In genomic region chr17:79953335-79953734, GRCh38 we compare ENCODE assay signal across 18 cellular contexts.
A peak's percentile ranks its signal among the peaks of the same experiment; 100 is the strongest.
DNase-seq lines count a peak whose midpoint lies in the region; ATAC-seq and TF ChIP-seq lines count a peak whose summit lies in the region.
"Had no signal": no experiment of that assay in that cellular context is flagged by ENCODE, and none has a peak within 500 bp of the region (broad histone marks: within the 10 kb centered on the region; RNA-seq: fewer than 3 reads in every experiment).

No MANE protein-coding gene starts in this region.

- no peaks in the 10 kb centered on the region for H3K9me3 Mint-ChIP-seq in GM23338
- H3K9me3 Mint-ChIP-seq: CD8-positive, alpha-beta T cell; T-cell had no signal

- no peak for DNase-seq in GM23338 (ENCODE audit: low spot score)
- no peak for DNase-seq in activated effector memory CD4-positive, alpha-beta T cell treated with anti-CD3 and anti-CD28 coated beads, Interleukin-2, amount 50 U/mL, for 16 hours
- no peak for DNase-seq in stimulated activated naive CD4-positive, alpha-beta T cell treated with Interleukin-2 at 50 U/mL for 16 hours (lab: John Stamatoyannopoulos, UW)
- DNase-seq: ACHN; C1 segment of cervical spinal cord; CD8-positive, alpha-beta T cell; DMS53; GDM1; IMR-90; NCI-H1105; NCI-H2029 treated with DMSO at 0.1 percent for 48 hours; NCI-H524; T-cell had no signal

- TF ChIP-seq CTCF in GM23338 (conservative IDR thresholded peaks at IDR 0.05; ENCODE audit: low read depth in 2 of 2) = no peak

- H2AFZ ChIP-seq in GM23338 = no peak overlapping the region
- H2AFZ ChIP-seq in neuron (ENCODE audit: low read depth, low read length) = no peak overlapping the region

- H3K4me2 ChIP-seq in GM23338 = peak overlapping the region; percentile 83

- peaks cover 10% of the 10 kb centered on the region for H3K36me3 Mint-ChIP-seq in GM23338 (ENCODE audit: low read depth)
- H3K36me3 Mint-ChIP-seq: CD8-positive, alpha-beta T cell; T-cell had no signal

- H3K36me3 ChIP-seq in GM23338 (ENCODE audit: insufficient read depth) (no peaks in the 10 kb centered on the region), neuron (ENCODE audit: insufficient read depth, low read length) (peaks cover 4% of the 10 kb centered on the region)

- peaks cover 13% of the 10 kb centered on the region; the same call in 1 of the 2 replicates for H4K20me1 ChIP-seq in GM23338 (replicated peaks; ENCODE audit: insufficient read depth)

- H3K9me2 ChIP-seq in GM23338 (ENCODE audit: insufficient read depth) = no peaks in the 10 kb centered on the region

- H3K27me3 ChIP-seq in GM23338 (ENCODE audit: insufficient read depth) = no peaks in the 10 kb centered on the region; the same call in 1 of the 2 replicates
- no peaks in the 10 kb centered on the region for H3K27me3 ChIP-seq in neuron (ENCODE audit: insufficient read depth, low read length)

- peaks cover 16% of the 10 kb centered on the region for H3K27me3 Mint-ChIP-seq in GM23338 (ENCODE audit: insufficient read depth, low read depth, poor library complexity)

- H3F3A ChIP-seq in GM23338 (replicated peaks; ENCODE audit: low read depth) = peaks cover 50% of the 10 kb centered on the region

- H3K27ac Mint-ChIP-seq in GM23338 = no peak overlapping the region
- H3K27ac Mint-ChIP-seq: CD8-positive, alpha-beta T cell; T-cell had no signal

- peaks cover 29% of the 10 kb centered on the region for H3K79me2 ChIP-seq in GM23338 (replicated peaks; ENCODE audit: insufficient read depth)

- ATAC-seq in GM23338 = no peak
- ATAC-seq in HG02870 (IDR thresholded peaks at IDR 0.05; ENCODE audit: unreplicated experiment) = no peak
- no peak for ATAC-seq in HG02571 (IDR thresholded peaks at IDR 0.05; ENCODE audit: unreplicated experiment)
- ATAC-seq: CD8-positive, alpha-beta T cell; Panc1; T-cell had no signal

- H3K4me1 ChIP-seq in GM23338 (ENCODE audit: insufficient read depth) (peaks cover 64% of the 10 kb centered on the region), neuron (ENCODE audit: insufficient read depth, low read length) (peaks cover 48% of the 10 kb centered on the region)

- H3K9me3 ChIP-seq in neuron (ENCODE audit: low read length) = no peaks in the 10 kb centered on the region

- H3K4me1 Mint-ChIP-seq in GM23338 = peaks cover 82% of the 10 kb centered on the region
- H3K4me1 Mint-ChIP-seq: T-cell had no signal

- no peak overlapping the region for H3K4me3 Mint-ChIP-seq in GM23338
- H3K4me3 Mint-ChIP-seq: CD8-positive, alpha-beta T cell; T-cell had no signal

- H3K27ac ChIP-seq in GM23338 (ENCODE audit: low read depth) (peak overlapping the region; percentile 95; the same call in 1 of the 2 replicates), cingulate gyrus (ENCODE audit: low read depth, low read length) (peak overlapping the region; percentile 89)

- H3K4me3 ChIP-seq in GM23338 (no peak overlapping the region), neuron (ENCODE audit: low read length) (peak overlapping the region; percentile 35)

TF ChIP-seq in GM23338, 12 proteins besides CTCF, POLR2A, EP300 and RAD21:
- TF ChIP-seq REST (IDR thresholded peaks at IDR 0.05; ENCODE audit: unreplicated experiment) (no peak), EZH2phosphoT487 (IDR thresholded peaks at IDR 0.05; ENCODE audit: unreplicated experiment) (no peak), JUNB (IDR thresholded peaks at IDR 0.05; ENCODE audit: unreplicated experiment) (no peak), STAT1 (IDR thresholded peaks at IDR 0.05; ENCODE audit: unreplicated experiment) (no peak)
